ENCODE assay signal across 26 cellular contexts in genomic region chr18:9739516-9739915, GRCh38. TPM values are rescaled to one million over a fixed set of nuclear protein-coding genes. Genes with fewer than 3 reads are reported as not detected.
DNase-seq lines count a peak whose midpoint lies in the region; ATAC-seq, FAIRE-seq and TF ChIP-seq lines count a peak whose summit lies in the region.
"Had no signal": no experiment of that assay in that cellular context is flagged by ENCODE, and none has a peak within 500 bp of the region (broad histone marks: within the 10 kb centered on the region; RNA-seq: fewer than 3 reads in every experiment).

No MANE protein-coding gene starts in this region.

- intact Hi-C loops in Right ventricle myocardium superior (cut with DNase I), result no loop called here

- H3K79me2 ChIP-seq in mesendoderm (ENCODE audit: control insufficient read depth, insufficient read depth, low read length), result peaks cover 4% of the 10 kb centered on the region

- ATAC-seq in A549 (no peak), HG02938 (IDR thresholded peaks at IDR 0.05; ENCODE audit: unreplicated experiment) (no peak), Right ventricle myocardium superior (ENCODE audit: poor library complexity) (no peak), HG03108 (IDR thresholded peaks at IDR 0.05; ENCODE audit: unreplicated experiment) (no peak)
- ATAC-seq: activated CD4-positive, CD25-positive, alpha-beta regulatory T cell treated with anti-CD3 and anti-CD28 coated beads, Interleukin-2, amount 50 U/mL, for 24 hours; activated naive CD8-positive, alpha-beta T cell treated with anti-CD3 and anti-CD28 coated beads, Interleukin-2, amount 50 U/mL, for 24 hours; gastroesophageal sphincter; lower lobe of right lung; stimulated activated naive CD8-positive, alpha-beta T cell treated with anti-CD3 and anti-CD28 coated beads, Interleukin-15, amount 100 ng/mL, for 72 hours had no signal

- FAIRE-seq in A549 (lab: Jason Lieb, UNC), result no peak
- FAIRE-seq: bronchial epithelial cell, kidney had no signal

- no peak for TF ChIP-seq EP300 in A549 (IDR thresholded peaks at IDR 0.05)

- no peak overlapping the region for H3K23ac ChIP-seq in mesendoderm (ENCODE audit: low read length)

- POLR2A ChIA-PET in A549 (lab: Yijun Ruan, JAX), result no interaction called here

- no peak for TF ChIP-seq POLR2A in A549 (IDR thresholded peaks at IDR 0.05; ENCODE audit: low read length)

- H3K4me3 ChIP-seq in A549, result no peak overlapping the region
- H3K4me3 ChIP-seq in mesendoderm (ENCODE audit: low read length), result no peak overlapping the region
- no peak overlapping the region for H3K4me3 ChIP-seq in effector memory CD4-positive, alpha-beta T cell (ENCODE audit: insufficient read depth, low read depth, low read length, poor library complexity, severe bottlenecking)
- H3K4me3 ChIP-seq: esophagus muscularis mucosa, gastroesophageal sphincter, lower lobe of right lung, transverse colon had no signal

- no peak overlapping the region for H3K4ac ChIP-seq in mesendoderm (ENCODE audit: low read depth, low read length)

- TF ChIP-seq CTCF in A549 (IDR thresholded peaks at IDR 0.05), result no peak

- no peak overlapping the region for H4K5ac ChIP-seq in mesendoderm (ENCODE audit: low read length)

- H3K18ac ChIP-seq in mesendoderm (ENCODE audit: low read length), result no peak overlapping the region

- H3K56ac ChIP-seq in mesendoderm (ENCODE audit: low read length), result no peak overlapping the region

- CTCF ChIA-PET in A549 (lab: Yijun Ruan, JAX), result interaction anchor here (0.9 to 1.2 kb wide), 3 partner anchors 21 to 164 kb away, joined by 3 to 4 read pairs (median 3); no protein-coding TSS in a partner anchor

- H3K4me2 ChIP-seq in A549 (peak overlapping the region; percentile 22; the same call in 1 of the 3 replicates), mesendoderm (ENCODE audit: low read length) (no peak overlapping the region)

- H4K8ac ChIP-seq in mesendoderm (ENCODE audit: low read depth, low read length), result no peak overlapping the region

- no peaks in the 10 kb centered on the region for H3K36me3 ChIP-seq in mesendoderm (ENCODE audit: control insufficient read depth, insufficient read depth, low read length)
- no peaks in the 10 kb centered on the region for H3K36me3 ChIP-seq in effector memory CD4-positive, alpha-beta T cell (ENCODE audit: control insufficient read depth, insufficient read depth, low read length)
- H3K36me3 ChIP-seq: esophagus muscularis mucosa, lower lobe of right lung, transverse colon had no signal

- no peak overlapping the region for H2AK5ac ChIP-seq in mesendoderm (ENCODE audit: low read length)

- H3K4me1 ChIP-seq in A549 (peaks cover 67% of the 10 kb centered on the region), mesendoderm (ENCODE audit: control insufficient read depth, low read depth, low read length) (peaks cover 15% of the 10 kb centered on the region)
- H3K4me1 ChIP-seq in effector memory CD4-positive, alpha-beta T cell (ENCODE audit: control insufficient read depth, insufficient read depth, low read length, poor library complexity, severe bottlenecking), result no peaks in the 10 kb centered on the region

- no peak overlapping the region for H3K9ac ChIP-seq in mesendoderm (ENCODE audit: low read length)

- no peak overlapping the region for H2BK15ac ChIP-seq in mesendoderm (replicated peaks; ENCODE audit: low read depth)

- H2BK5ac ChIP-seq in mesendoderm (ENCODE audit: low read length), result no peak overlapping the region

- no peak for TF ChIP-seq RAD21 in A549 (conservative IDR thresholded peaks at IDR 0.05 in 1 of 2, IDR thresholded peaks at IDR 0.05 in 1 of 2)

- H3K79me1 ChIP-seq in mesendoderm (ENCODE audit: low read length), result peaks cover 16% of the 10 kb centered on the region

- H3K27ac ChIP-seq in A549 (peak overlapping the region; percentile 37 to 81), caudate nucleus (ENCODE audit: low read depth, low read length) (peak overlapping the region; percentile 48), mesendoderm (ENCODE audit: low read depth, low read length) (no peak overlapping the region)
- no peak overlapping the region for H3K27ac ChIP-seq in effector memory CD4-positive, alpha-beta T cell (ENCODE audit: insufficient read depth, low read length, poor library complexity, severe bottlenecking)
- H3K27ac ChIP-seq: esophagus muscularis mucosa, gastroesophageal sphincter, lower lobe of right lung, transverse colon had no signal

- no peaks in the 10 kb centered on the region for H3K27me3 ChIP-seq in mesendoderm (ENCODE audit: insufficient read depth, low read length, poor library complexity)
- no peaks in the 10 kb centered on the region for H3K27me3 ChIP-seq in effector memory CD4-positive, alpha-beta T cell (replicated peaks; ENCODE audit: control insufficient read depth, insufficient read depth, low read length, poor library complexity, severe bottlenecking)
- H3K27me3 ChIP-seq: esophagus muscularis mucosa, gastroesophageal sphincter, transverse colon had no signal

- no peak for DNase-seq in A549 (ENCODE audit: low read depth in 1 of 2, low spot score in 1 of 2)
- DNase-seq in NCI-H69 (lab: John Stamatoyannopoulos, UW), result peak; percentile 58
- no peak for DNase-seq in caudate nucleus (lab: John Stamatoyannopoulos, UW)
- peak; percentile 51 for DNase-seq in mesendoderm
- no peak for DNase-seq in Right ventricle myocardium superior
- no peak for DNase-seq in effector memory CD4-positive, alpha-beta T cell
- DNase-seq: 8988T; activated CD4-positive, alpha-beta memory T cell treated with anti-CD3 and anti-CD28 coated beads, Interleukin-2, amount 10 ng/mL, durations not matched to agents 7 days and 5 days; activated gamma-delta T cell; activated naive CD8-positive, alpha-beta T cell treated with anti-CD3 and anti-CD28 coated beads, Interleukin-2, amount 50 U/mL, for 24 hours; activated T-cell treated with anti-CD3 and anti-CD28 coated beads for 4 hours; kidney; lower lobe of right lung; NCI-H1105 treated with DMSO at 0.1 percent for 48 hours; NCI-H2081 treated with DMSO at 0.1 percent for 48 hours; NCI-H446; occipital lobe; stimulated activated CD4-positive, alpha-beta T cell treated with anti-CD3 and anti-CD28 coated beads, Interleukin-4, amount 100 ng/mL, for 4 hours; stimulated activated naive CD8-positive, alpha-beta T cell treated with anti-CD3 and anti-CD28 coated beads, Interleukin-15, amount 100 ng/mL, for 72 hours; transverse colon had no signal

- H3K9me3 ChIP-seq in A549, result no peaks in the 10 kb centered on the region
- H3K9me3 ChIP-seq in effector memory CD4-positive, alpha-beta T cell (ENCODE audit: control insufficient read depth, low read length), result no peaks in the 10 kb centered on the region
- H3K9me3 ChIP-seq: esophagus muscularis mucosa, gastroesophageal sphincter, lower lobe of right lung, transverse colon had no signal

- H2BK120ac ChIP-seq in mesendoderm (ENCODE audit: low read depth, low read length), result no peak overlapping the region

- WGBS in A549 (ENCODE audit: missing lambda C conversion rate), result 67% methylated on average over 1 of the region's 1 CpG
- no CpG with 5 or more reads among the region's 1 CpG for WGBS in mesendoderm (ENCODE audit: extremely low coverage, insufficient coverage, low lambda C conversion rate)

TF ChIP-seq in A549, 52 proteins besides CTCF, POLR2A, EP300 and RAD21:
- TF ChIP-seq HDAC2 (IDR thresholded peaks at IDR 0.05), result no peak
- no peak for TF ChIP-seq NFE2L2 (conservative IDR thresholded peaks at IDR 0.05; ENCODE audit: low read length)
- TF ChIP-seq TFCP2L1 (CRISPR knock-in tag; IDR thresholded peaks at IDR 0.05), result no peak
- no peak for TF ChIP-seq CBX2 (IDR thresholded peaks at IDR 0.05; ENCODE audit: borderline replicate concordance, low read depth)
- TF ChIP-seq MAX (IDR thresholded peaks at IDR 0.05), result no peak
- no peak for TF ChIP-seq MAFK (IDR thresholded peaks at IDR 0.05; ENCODE audit: partially characterized antibody)
- TF ChIP-seq PHF8 (IDR thresholded peaks at IDR 0.05; ENCODE audit: borderline replicate concordance, low read depth), result no peak
- no peak for TF ChIP-seq NR3C1 (IDR thresholded peaks at IDR 0.05)
- TF ChIP-seq CHD4 (IDR thresholded peaks at IDR 0.05; ENCODE audit: borderline replicate concordance), result no peak
- no peak for TF ChIP-seq HOXB5 (CRISPR knock-in tag; IDR thresholded peaks at IDR 0.05)
- TF ChIP-seq RCOR1 (IDR thresholded peaks at IDR 0.05; ENCODE audit: low read depth, low read length), result no peak
- TF ChIP-seq KDM5A (IDR thresholded peaks at IDR 0.05), result no peak
- TF ChIP-seq SMC3 (IDR thresholded peaks at IDR 0.05), result no peak
- TF ChIP-seq TP53 (CRISPR knock-in tag; IDR thresholded peaks at IDR 0.05), result no peak
- no peak for TF ChIP-seq ZSCAN20 (CRISPR knock-in tag; IDR thresholded peaks at IDR 0.05)
- no peak for TF ChIP-seq ZC3H11A (IDR thresholded peaks at IDR 0.05)
- no peak for TF ChIP-seq HES2 (IDR thresholded peaks at IDR 0.05)
- TF ChIP-seq POLR2AphosphoS2 (conservative IDR thresholded peaks at IDR 0.05; ENCODE audit: low read length), result no peak

RNA-seq across cellular contexts. Expression of gene RAB31, which starts 31.4 kb away (rescaled TPM):
- polyA plus RNA-seq in A549 (2011; rRNA removed) (46.3 and 49.1 TPM in 2 replicates), A549 (2017; fragmentation: RNase III; extraction: RNeasy Plus Mini Kit Qiagen cat#74134 plus additional on column Dnase treatment) (16.9 to 20.5 TPM (median 18.5 TPM) in 3 replicates)
- polyA plus RNA-seq in A549 (2012; cell fraction: cytosol; rRNA removed), result 11.2 and 13.8 TPM in 2 replicates
- polyA plus RNA-seq in A549 (2012; cell fraction: nucleus; rRNA removed), result 11.4 and 19.0 TPM in 2 replicates
- 25.2 and 33.0 TPM in 2 replicates for polyA minus RNA-seq in A549 (2011; rRNA and poly(A)+ RNA removed)
- 61.9 TPM for polyA plus RNA-seq in mesendoderm (2013, experiment 1 of 2)
- polyA plus RNA-seq in mesendoderm (2013, experiment 2 of 2), result 62.7 TPM
- total RNA-seq in Right ventricle myocardium superior, result 12.1 TPM

Comparison
In these comparisons a context has a peak if more than half of its experiments do, and no peak if none do; other contexts are left out.
1. DNase-seq: peak in NCI-H69 (single experiment) and mesendoderm (single experiment); none in A549 (0 of 2), caudate nucleus (0 of 61), Right ventricle myocardium superior (single experiment) and effector memory CD4-positive, alpha-beta T cell (0 of 3).
2. H3K27ac ChIP-seq: peak in A549 (2 of 2) and caudate nucleus (single experiment); none in mesendoderm (single experiment) and effector memory CD4-positive, alpha-beta T cell (single experiment).